Comparison of ENCODE assay signal across 20 cellular contexts in genomic region chr16:49189286-49189685, GRCh38.
DNase-seq lines count a peak whose midpoint lies in the region; ATAC-seq and TF ChIP-seq lines count a peak whose summit lies in the region.
"Had no signal": no experiment of that assay in that cellular context is flagged by ENCODE, and none has a peak within 500 bp of the region (broad histone marks: within the 10 kb centered on the region; RNA-seq: fewer than 3 reads in every experiment).

No MANE protein-coding gene starts in this region.

- H3K9me2 ChIP-seq in SK-N-SH = 0 out of 2 replicates have a peak, but pooled peaks cover 2% of the 10 kb centered on the region

- no peak overlapping the region for H3K27ac ChIP-seq in SK-N-SH (ENCODE audit: low read depth in 2 of 2, low read length in 1 of 2)
- H3K27ac ChIP-seq: A549; BLaER1 treated with 17β-estradiol and CSF1 and Interleukin-3, amounts not matched to agents 10 nM and 100 nM; HL-60 had no signal

- no peak overlapping the region for H3K9ac ChIP-seq in SK-N-SH
- H3K9ac ChIP-seq: BLaER1 treated with 17β-estradiol and CSF1 and Interleukin-3, amounts not matched to agents 10 nM and 100 nM had no signal

- H3K4me2 ChIP-seq in SK-N-SH = no peak overlapping the region
- H3K4me2 ChIP-seq: A549; BLaER1 treated with 17β-estradiol and CSF1 and Interleukin-3, amounts not matched to agents 10 nM and 100 nM had no signal

- TF ChIP-seq EP300 in SK-N-SH (IDR thresholded peaks at IDR 0.05; ENCODE audit: borderline replicate concordance in 1 of 2, low read depth in 1 of 2, low read length in 1 of 2) = no peak

- CTCF ChIA-PET in SK-N-SH (lab: Yijun Ruan, JAX) = no interaction called here

- no peak overlapping the region for H2AFZ ChIP-seq in SK-N-SH (ENCODE audit: low read depth)

- no peak overlapping the region for H3K4me3 ChIP-seq in SK-N-SH (ENCODE audit: low read depth in 2 of 2, low read length in 1 of 2)
- H3K4me3 ChIP-seq: A549; BLaER1 treated with 17β-estradiol and CSF1 and Interleukin-3, amounts not matched to agents 10 nM and 100 nM had no signal

- DNase-seq in Caki2 (ENCODE audit: low read depth) = peak; percentile 10
- DNase-seq in M059J (ENCODE audit: low read depth) = peak; percentile 89
- peak; percentile 32 for DNase-seq in SK-N-SH
- peak; percentile 4 for DNase-seq in kidney glomerular epithelial cell (lab: John Stamatoyannopoulos, UW)
- DNase-seq in SHP77 treated with DMSO at 0.1 percent for 48 hours (lab: John Stamatoyannopoulos, UW) = no peak
- no peak for DNase-seq in CD1c-positive myeloid dendritic cell (ENCODE audit: extremely low spot score)
- no peak for DNase-seq in GM13976 (ENCODE audit: low spot score)
- DNase-seq: DMS153, HCEC 1CT, MV-4-11, NCI-H1417 treated with DMSO at 0.1 percent for 48 hours, NCI-H2029, NCI-H2171, NCI-H446 treated with DMSO at 0.1 percent for 48 hours, NCI-H748 treated with DMSO at 0.1 percent for 48 hours, SHP77 had no signal

- peaks cover 0 to 2% of the 10 kb centered on the region in 2 experiments; a peak in 1 of 4 replicates for H3K4me1 ChIP-seq in SK-N-SH (ENCODE audit: control insufficient read depth in 1 of 2, insufficient read depth in 2 of 2, low read depth in 1 of 2, low read length in 1 of 2)
- H3K4me1 ChIP-seq: A549; BLaER1 treated with 17β-estradiol and CSF1 and Interleukin-3, amounts not matched to agents 10 nM and 100 nM had no signal

- H3K27me3 ChIP-seq in SK-N-SH (ENCODE audit: insufficient read depth) = no peaks in the 10 kb centered on the region
- H3K27me3 ChIP-seq: BLaER1 treated with 17β-estradiol and CSF1 and Interleukin-3, amounts not matched to agents 10 nM and 100 nM had no signal

- H3F3A ChIP-seq in SK-N-SH (replicated peaks; ENCODE audit: insufficient read depth) = no peaks in the 10 kb centered on the region

- H3K9me3 ChIP-seq in SK-N-SH = peaks cover 4% of the 10 kb centered on the region; the same call in 1 of the 2 replicates

- H4K20me1 ChIP-seq in SK-N-SH (ENCODE audit: insufficient read depth) = no peaks in the 10 kb centered on the region
- H4K20me1 ChIP-seq: BLaER1 treated with 17β-estradiol and CSF1 and Interleukin-3, amounts not matched to agents 10 nM and 100 nM had no signal

- ATAC-seq in GM21528 (IDR thresholded peaks at IDR 0.05; ENCODE audit: low FRiP score, unreplicated experiment) = no peak
- ATAC-seq: A549 had no signal

- in situ Hi-C loops in Caki2 (cut with HindIII; ENCODE audit: low pct_unique_long_range_greater_than_20kb, low sequenced_read_pairs) (no loop called here), GM13976 (cut with MboI; ENCODE audit: low sequenced_read_pairs, unreplicated experiment) (loop anchor here (25.0 kb wide), 1 partner anchor 502 kb away; no protein-coding TSS in a partner anchor)

- TF ChIP-seq CTCF in SK-N-SH (IDR thresholded peaks at IDR 0.05) (no peak), GM13976 (IDR thresholded peaks at IDR 0.05; ENCODE audit: borderline replicate concordance, control extremely low read depth, extremely low read depth, insufficient read depth, missing control alignments) (no peak)

- POLR2A ChIA-PET in SK-N-SH (lab: Yijun Ruan, JAX) = no interaction called here

- no peak for TF ChIP-seq RAD21 in SK-N-SH (IDR thresholded peaks at IDR 0.05; ENCODE audit: low read length)

- H3K36me3 ChIP-seq in SK-N-SH (replicated peaks in 1 of 2; ENCODE audit: control insufficient read depth in 1 of 2, insufficient read depth in 2 of 2, low read length in 1 of 2) = no peaks in the 10 kb centered on the region
- H3K36me3 ChIP-seq: BLaER1 treated with 17β-estradiol and CSF1 and Interleukin-3, amounts not matched to agents 10 nM and 100 nM had no signal

- 0% methylated on average over 1 of the region's 1 CpG for WGBS in SK-N-SH (ENCODE audit: low lambda C conversion rate)

- H3K79me2 ChIP-seq in SK-N-SH (ENCODE audit: insufficient read depth) = no peaks in the 10 kb centered on the region

TF ChIP-seq in SK-N-SH, 30 proteins besides CTCF, POLR2A, EP300 and RAD21:
- TF ChIP-seq ZBTB33 (IDR thresholded peaks at IDR 0.05; ENCODE audit: borderline replicate concordance, low read depth) (no peak), GATA2 (CRISPR knock-in tag; IDR thresholded peaks at IDR 0.05) (peak; percentile 22; the same call in 1 of the 2 replicates)

Comparison
In these comparisons a context has a peak if more than half of its experiments do, and no peak if none do; other contexts are left out.
1. DNase-seq: peak in Caki2 (single experiment), M059J (single experiment), SK-N-SH (single experiment) and kidney glomerular epithelial cell (single experiment); none in SHP77 treated with DMSO at 0.1 percent for 48 hours (single experiment), CD1c-positive myeloid dendritic cell (single experiment) and GM13976 (single experiment).